29 cellular contexts compared by ENCODE assay signal in genomic region chr14:31405106-31405505, GRCh38. TPM values are rescaled to one million over a fixed set of nuclear protein-coding genes. Genes with fewer than 3 reads are reported as not detected.
DNase-seq lines count a peak whose midpoint lies in the region; ATAC-seq, FAIRE-seq and TF ChIP-seq lines count a peak whose summit lies in the region.
"Had no signal": no experiment of that assay in that cellular context is flagged by ENCODE, and none has a peak within 500 bp of the region (broad histone marks: within the 10 kb centered on the region; RNA-seq: fewer than 3 reads in every experiment).

No MANE protein-coding gene starts in this region.

- H3K56ac ChIP-seq in H1 (replicated peaks; ENCODE audit: insufficient read length, low read depth, low read length) = no peak overlapping the region

- H3K9me3 ChIP-seq in H1 (ENCODE audit: insufficient read depth in 2 of 2, low read depth in 1 of 2, low read length in 1 of 2) = no peaks in the 10 kb centered on the region
- H3K9me3 ChIP-seq in parathyroid adenoma (ENCODE audit: control insufficient read depth, low read length) = no peaks in the 10 kb centered on the region
- H3K9me3 ChIP-seq: BE2C, BLaER1 had no signal

- H3K27ac ChIP-seq in GM23338 (ENCODE audit: low read depth) = no peak overlapping the region
- H3K27ac ChIP-seq in H1 (ENCODE audit: low read depth, low read length) = no peak overlapping the region
- H3K27ac ChIP-seq in parathyroid adenoma = peak overlapping the region; percentile 17
- H3K27ac ChIP-seq: BLaER1 had no signal

- H2AFZ ChIP-seq in GM23338 = no peak overlapping the region
- H2AFZ ChIP-seq in H1 (ENCODE audit: low read length) = no peak overlapping the region
- no peak overlapping the region for H2AFZ ChIP-seq in parathyroid adenoma

- H2BK5ac ChIP-seq in H1 (ENCODE audit: low read depth, low read length) = no peak overlapping the region

- no peak for TF ChIP-seq RAD21 in H1 (IDR thresholded peaks at IDR 0.05 in 1 of 2, conservative IDR thresholded peaks at IDR 0.05 in 1 of 2; ENCODE audit: low read depth in 2 of 2, low read length in 2 of 2)

- H3K18ac ChIP-seq in H1 (ENCODE audit: extremely low read depth, low read length) = no peak overlapping the region

- DNase-seq in GM23338 (ENCODE audit: low spot score) (no peak), HTR-8/SVneo (ENCODE audit: insufficient read length, low spot score) (no peak), H1 (ENCODE audit: low read depth in 1 of 2, low spot score in 2 of 2) (no peak), retina (no peak), NCI-H1694 (lab: John Stamatoyannopoulos, UW) (no peak), NCI-H2171 treated with DMSO at 0.1 percent for 48 hours (lab: John Stamatoyannopoulos, UW) (no peak)
- DNase-seq: 8988T; ACHN; BE2C; C1 segment of cervical spinal cord; CD4-positive, alpha-beta memory T cell; CD4-positive, CD25-positive, alpha-beta regulatory T cell; CD8-positive, alpha-beta memory T cell; COR-L47; DMS 273 treated with DMSO at 0.1 percent for 48 hours; DMS153; DMS53; DMS79; DND-41; EL; GDM1 had no signal

- TF ChIP-seq EP300 in H1 (IDR thresholded peaks at IDR 0.05; ENCODE audit: borderline replicate concordance in 1 of 2, low read depth in 2 of 2, low read length in 2 of 2) = no peak

- no peak overlapping the region for H2BK15ac ChIP-seq in H1 (ENCODE audit: low read length)

- H3K27me3 ChIP-seq in GM23338 (ENCODE audit: insufficient read depth) = no peaks in the 10 kb centered on the region
- H3K27me3 ChIP-seq in H1 (replicated peaks in 1 of 4; ENCODE audit: control insufficient read depth in 3 of 4, extremely low read depth in 1 of 4, insufficient read depth in 3 of 4, low read length in 3 of 4) = peaks cover 0 to 1% (median 0%) of the 10 kb centered on the region in 4 experiments; a peak in 1 of 7 replicates
- no peaks in the 10 kb centered on the region for H3K27me3 ChIP-seq in parathyroid adenoma (ENCODE audit: control insufficient read depth, insufficient read depth, low read length)
- H3K27me3 ChIP-seq: BE2C, BLaER1 had no signal

- no peak overlapping the region for H2BK12ac ChIP-seq in H1 (ENCODE audit: low read depth, low read length)

- no peak overlapping the region for H3K9ac ChIP-seq in H1 (replicated peaks in 1 of 4; ENCODE audit: extremely low read depth in 1 of 4, low read depth in 3 of 4, low read length in 3 of 4)
- H3K9ac ChIP-seq in parathyroid adenoma = no peak overlapping the region
- H3K9ac ChIP-seq: BLaER1 had no signal

- peaks cover 4% of the 10 kb centered on the region; the same call in 2 of the 3 replicates for H3K4me1 Mint-ChIP-seq in GM23338

- H4K20me1 ChIP-seq in GM23338 (replicated peaks; ENCODE audit: insufficient read depth) (0 out of 2 replicates have a peak, but pooled peaks cover 3% of the 10 kb centered on the region), H1 (replicated peaks in 1 of 2; ENCODE audit: control insufficient read depth in 1 of 2, insufficient read depth in 2 of 2, low read length in 2 of 2) (no peaks in the 10 kb centered on the region)
- H4K20me1 ChIP-seq: BLaER1 had no signal

- no peaks in the 10 kb centered on the region for H3K9me2 ChIP-seq in GM23338 (ENCODE audit: insufficient read depth)

- TF ChIP-seq CTCF in GM23338 (conservative IDR thresholded peaks at IDR 0.05; ENCODE audit: low read depth in 2 of 2) = no peak
- no peak for TF ChIP-seq CTCF in H1 (IDR thresholded peaks at IDR 0.05; ENCODE audit: control extremely low read depth in 1 of 3, insufficient read depth in 1 of 3, low read depth in 1 of 3, low read length in 3 of 3)
- no peak for TF ChIP-seq CTCF in parathyroid adenoma (IDR thresholded peaks at IDR 0.05)

- H3K14ac ChIP-seq in H1 (ENCODE audit: insufficient read length) = no peak overlapping the region

- H3K4me1 ChIP-seq in GM23338 (ENCODE audit: insufficient read depth) (no peaks in the 10 kb centered on the region), H1 (replicated peaks in 1 of 4; ENCODE audit: control insufficient read depth in 3 of 4, insufficient read depth in 4 of 4, low read length in 3 of 4) (no peaks in the 10 kb centered on the region), parathyroid adenoma (peaks cover 25% of the 10 kb centered on the region)

- peak; percentile 67 for FAIRE-seq in HTR-8/SVneo (lab: Jason Lieb, UNC)
- no peak for FAIRE-seq in H1 (lab: Jason Lieb, UNC)
- FAIRE-seq: A204.1, GM12878, GM12892, GM18507 had no signal

- no peak overlapping the region for H3K23ac ChIP-seq in H1 (ENCODE audit: insufficient read length)

- no peak overlapping the region for H3K4me3 Mint-ChIP-seq in GM23338
- H3K4me3 Mint-ChIP-seq: CD14-positive monocyte; CD4-positive, alpha-beta memory T cell; CD4-positive, CD25-positive, alpha-beta regulatory T cell; CD8-positive, alpha-beta memory T cell had no signal

- no peaks in the 10 kb centered on the region for H3K23me2 ChIP-seq in H1 (ENCODE audit: low read depth, low read length)

- no peaks in the 10 kb centered on the region for H3K9me3 Mint-ChIP-seq in GM23338
- H3K9me3 Mint-ChIP-seq: CD14-positive monocyte; CD4-positive, alpha-beta memory T cell; CD4-positive, CD25-positive, alpha-beta regulatory T cell; CD8-positive, alpha-beta memory T cell had no signal

- H3K79me2 ChIP-seq in GM23338 (replicated peaks; ENCODE audit: insufficient read depth) (peaks cover 32% of the 10 kb centered on the region), H1 (ENCODE audit: control insufficient read depth in 1 of 2, insufficient read depth in 2 of 2, low read length in 2 of 2) (peaks cover 0 to 3% of the 10 kb centered on the region in 2 experiments; a peak in 2 of 4 replicates), parathyroid adenoma (peaks cover 9% of the 10 kb centered on the region)

- H4K5ac ChIP-seq in H1 (ENCODE audit: insufficient read length, low read depth, low read length) = no peak overlapping the region

- H2BK20ac ChIP-seq in H1 (ENCODE audit: low read length) = no peak overlapping the region

- 0 out of 2 replicates have a peak overlapping the region, but pooled peaks have one; percentile 68 for H4K8ac ChIP-seq in H1 (ENCODE audit: extremely low read depth, insufficient read depth, low read length)

- CTCF ChIA-PET in H1 (lab: Charles Lee; ENCODE audit: partially characterized antibody) = interaction anchor here (1.0 to 1.3 kb wide), 2 partner anchors 18 to 44 kb away, joined by 3 read pairs; no protein-coding TSS in a partner anchor

- H3K4ac ChIP-seq in H1 (replicated peaks; ENCODE audit: insufficient read length, low read depth, low read length) = no peak overlapping the region

- no peak for TF ChIP-seq POLR2A in H1 (IDR thresholded peaks at IDR 0.05; ENCODE audit: control extremely low read depth in 1 of 2, low read depth in 2 of 2, low read length in 2 of 2)

- no peaks in the 10 kb centered on the region for H3K27me3 Mint-ChIP-seq in GM23338 (ENCODE audit: insufficient read depth, low read depth, poor library complexity)
- H3K27me3 Mint-ChIP-seq: CD4-positive, alpha-beta memory T cell; CD4-positive, CD25-positive, alpha-beta regulatory T cell; CD8-positive, alpha-beta memory T cell had no signal

- H2AK5ac ChIP-seq in H1 (ENCODE audit: low read depth, low read length) = no peak overlapping the region

- H3K36me3 ChIP-seq in GM23338 (ENCODE audit: insufficient read depth) (peaks cover 3% of the 10 kb centered on the region; the same call in 1 of the 2 replicates), H1 (ENCODE audit: control insufficient read depth in 2 of 4, insufficient read depth in 4 of 4, low read length in 3 of 4) (no peaks in the 10 kb centered on the region; a peak in 1 of 8 replicates), parathyroid adenoma (ENCODE audit: control insufficient read depth, insufficient read depth, low read length) (no peaks in the 10 kb centered on the region)
- H3K36me3 ChIP-seq: BLaER1 had no signal

- peak overlapping the region; percentile 36; the same call in 1 of the 2 replicates for H3K27ac Mint-ChIP-seq in GM23338
- H3K27ac Mint-ChIP-seq: CD14-positive monocyte; CD4-positive, CD25-positive, alpha-beta regulatory T cell; CD8-positive, alpha-beta memory T cell had no signal

- POLR2A ChIA-PET in H1 (lab: Charles Lee; ENCODE audit: partially characterized antibody) = interaction anchor here (1.0 to 1.3 kb wide), 2 partner anchors 11 to 15 kb away, joined by 3 to 4 read pairs; partner anchors contain the start of gene HEATR5A

- no peak overlapping the region for H3K4me3 ChIP-seq in GM23338
- no peak overlapping the region for H3K4me3 ChIP-seq in H1 (ENCODE audit: extremely low read depth in 1 of 4, insufficient read depth in 2 of 4, low read depth in 3 of 4, low read length in 4 of 4)
- H3K4me3 ChIP-seq in parathyroid adenoma (ENCODE audit: low read depth, low read length) = no peak overlapping the region
- H3K4me3 ChIP-seq: BLaER1, GM12878 had no signal

- no peaks in the 10 kb centered on the region for H3F3A ChIP-seq in GM23338 (replicated peaks; ENCODE audit: low read depth)

- H4K91ac ChIP-seq in H1 (replicated peaks; ENCODE audit: insufficient read length, low read length) = no peak overlapping the region

- H3K79me1 ChIP-seq in H1 (ENCODE audit: low read depth, low read length) = no peaks in the 10 kb centered on the region

- ATAC-seq in GM23338 = no peak
- no peak for ATAC-seq in HG02884 (IDR thresholded peaks at IDR 0.05; ENCODE audit: unreplicated experiment)
- ATAC-seq: GM12878 had no signal

- no peak overlapping the region for H2BK120ac ChIP-seq in H1 (replicated peaks; ENCODE audit: low read depth, low read length)

- 79% methylated on average over 8 of the region's 8 CpGs; no CpG with 5 or more reads in 1 of the 2 experiments for WGBS in H1 (ENCODE audit: extremely low coverage in 1 of 2, insufficient coverage in 1 of 2, insufficient read length in 1 of 2, insufficient replicate concordance in 2 of 2, low coverage in 1 of 2, low lambda C conversion rate in 2 of 2, missing lambda C conversion rate in 1 of 2), 2 experiments

- H3K4me2 ChIP-seq in GM23338 (no peak overlapping the region), H1 (ENCODE audit: insufficient read depth in 1 of 2, low read depth in 2 of 2, low read length in 2 of 2) (no peak overlapping the region), parathyroid adenoma (ENCODE audit: low read length) (no peak overlapping the region)
- H3K4me2 ChIP-seq: BLaER1 had no signal

- peaks cover 7% of the 10 kb centered on the region; the same call in 2 of the 3 replicates for H3K36me3 Mint-ChIP-seq in GM23338 (ENCODE audit: low read depth)

RNA-seq across cellular contexts. Expression of gene HEATR5A, which starts 15.2 kb away (rescaled TPM):
- 21.6 and 25.8 TPM in 2 replicates for total RNA-seq in GM23338 (2014; rRNA removed; shearing (Covaris generic))
- polyA plus RNA-seq in GM23338 (2016; fragmentation: Nextera tagmentation; extraction: Ambion mirVana) (32.5 and 39.9 TPM in 2 replicates), H1 (2011; rRNA removed) (6.7 and 9.0 TPM in 2 replicates)
- total RNA-seq in H1 (2021; fragmentation: NEBNext Ultra II Directional; extraction: Animal tissue kit (Norgen Biotek cat#: 25700)) = 36.2 and 37.8 TPM in 2 replicates
- 11.2 TPM for polyA plus RNA-seq in H1 (2011; cell fraction: cytosol; rRNA removed)
- 7.4 TPM for polyA plus RNA-seq in H1 (2011; cell fraction: nucleus; rRNA removed)
- polyA plus RNA-seq in H1 (2012, experiment 1 of 2) = 13.8 to 25.0 TPM (median 15.4 TPM) in 4 replicates
- 24.2 TPM for polyA plus RNA-seq in H1 (2012, experiment 2 of 2)
- polyA plus RNA-seq in H1 (2013, experiment 1 of 2) = 20.3 TPM
- 17.4 TPM for polyA plus RNA-seq in H1 (2013, experiment 2 of 2)
- 39.1 and 50.2 TPM in 2 replicates for polyA minus RNA-seq in H1 (2011; rRNA and poly(A)+ RNA removed)
- 14.5 TPM for polyA minus RNA-seq in H1 (2011; cell fraction: cytosol; rRNA and poly(A)+ RNA removed)
- 29.0 TPM for polyA minus RNA-seq in H1 (2011; cell fraction: nucleus; rRNA and poly(A)+ RNA removed)

RNA-seq across cellular contexts. Expression of gene DTD2, which starts 52.2 kb away (rescaled TPM):
- total RNA-seq in GM23338 (2014; rRNA removed; shearing (Covaris generic)) = 37.5 and 39.0 TPM in 2 replicates
- polyA plus RNA-seq in GM23338 (2016; fragmentation: Nextera tagmentation; extraction: Ambion mirVana) (6.3 and 8.6 TPM in 2 replicates), H1 (2011; rRNA removed) (12.0 and 18.2 TPM in 2 replicates)
- total RNA-seq in H1 (2021; fragmentation: NEBNext Ultra II Directional; extraction: Animal tissue kit (Norgen Biotek cat#: 25700)) = 19.5 and 24.4 TPM in 2 replicates
- 16.7 TPM for polyA plus RNA-seq in H1 (2011; cell fraction: cytosol; rRNA removed)
- polyA plus RNA-seq in H1 (2011; cell fraction: nucleus; rRNA removed) = 7.1 TPM
- polyA plus RNA-seq in H1 (2012, experiment 1 of 2) = 8.0 to 10.6 TPM (median 10.5 TPM) in 4 replicates
- polyA plus RNA-seq in H1 (2012, experiment 2 of 2) = 5.8 TPM
- 12.8 TPM for polyA plus RNA-seq in H1 (2013, experiment 1 of 2)
- polyA plus RNA-seq in H1 (2013, experiment 2 of 2) = 13.8 TPM
- polyA minus RNA-seq in H1 (2011; rRNA and poly(A)+ RNA removed) = 7.7 and 8.4 TPM in 2 replicates
- 11.0 TPM for polyA minus RNA-seq in H1 (2011; cell fraction: cytosol; rRNA and poly(A)+ RNA removed)
- polyA minus RNA-seq in H1 (2011; cell fraction: nucleus; rRNA and poly(A)+ RNA removed) = 14.8 TPM
